In genomic region chr7:21044913-21045312, GRCh38 we compare ENCODE assay signal across 31 cellular contexts.
"Had no signal": no experiment of that assay in that cellular context is flagged by ENCODE, and none has a peak within 500 bp of the region (broad histone marks: within the 10 kb centered on the region; RNA-seq: fewer than 3 reads in every experiment).

No MANE protein-coding gene starts in this region.

- H3K27me3 Mint-ChIP-seq: activated CD4-positive, alpha-beta memory T cell treated with anti-CD3 and anti-CD28 coated beads, Interleukin-2, amount 10 ng/mL, durations not matched to agents 7 days and 5 days; activated CD8-positive, alpha-beta memory T cell treated with anti-CD3 and anti-CD28 coated beads, Interleukin-2, amount 10 ng/mL, durations not matched to agents 7 days and 5 days; activated naive CD4-positive, alpha-beta T cell treated with anti-CD3 and anti-CD28 coated beads, Interleukin-2, amount 50 U/mL, for 24 hours; activated naive CD8-positive, alpha-beta T cell treated with anti-CD3 and anti-CD28 coated beads, Interleukin-2, amount 10 ng/mL, durations not matched to agents 7 days and 5 days had no signal

- ATAC-seq: activated CD8-positive, alpha-beta memory T cell treated with anti-CD3 and anti-CD28 coated beads, Interleukin-2, amount 10 ng/mL, durations not matched to agents 7 days and 5 days; activated T-cell treated with anti-CD3 and anti-CD28 coated beads, Interleukin-2, amount 50 U/mL, for 72 hours; activated T-helper 17 cell treated with anti-CD3 and anti-CD28 coated beads, Interleukin-2, amount 50 U/mL, for 72 hours had no signal

- H3K4me2 ChIP-seq: KMS-11 had no signal

- H3K27ac ChIP-seq: ascending aorta, breast epithelium, KMS-11, WERI-Rb-1 had no signal

- H3K4me3 Mint-ChIP-seq: activated CD4-positive, alpha-beta memory T cell treated with anti-CD3 and anti-CD28 coated beads, Interleukin-2, amount 10 ng/mL, durations not matched to agents 7 days and 5 days; activated CD8-positive, alpha-beta memory T cell treated with anti-CD3 and anti-CD28 coated beads, Interleukin-2, amount 10 ng/mL, durations not matched to agents 7 days and 5 days; activated naive CD4-positive, alpha-beta T cell treated with anti-CD3 and anti-CD28 coated beads, Interleukin-2, amount 50 U/mL, for 24 hours; activated naive CD8-positive, alpha-beta T cell treated with anti-CD3 and anti-CD28 coated beads, Interleukin-2, amount 10 ng/mL, durations not matched to agents 7 days and 5 days; activated T-cell treated with anti-CD3 and anti-CD28 coated beads, Interleukin-2, amount 50 U/mL, for 72 hours; activated T-helper 17 cell treated with anti-CD3 and anti-CD28 coated beads, Interleukin-2, amount 50 U/mL, for 72 hours had no signal

- H3K4me1 ChIP-seq: ascending aorta, breast epithelium had no signal

- H3K4me3 ChIP-seq: ascending aorta, breast epithelium had no signal

- DNase-seq: activated CD4-positive, alpha-beta memory T cell treated with anti-CD3 and anti-CD28 coated beads, Interleukin-2, amount 10 ng/mL, durations not matched to agents 7 days and 5 days; activated CD4-positive, alpha-beta T cell treated with anti-CD3 and anti-CD28 coated beads for 1 hour; activated CD4-positive, alpha-beta T cell treated with anti-CD3 and anti-CD28 coated beads for 48 hours; activated CD4-positive, CD25-positive, alpha-beta regulatory T cell; activated CD8-positive, alpha-beta memory T cell treated with anti-CD3 and anti-CD28 coated beads for 24 hours; activated CD8-positive, alpha-beta memory T cell treated with anti-CD3 and anti-CD28 coated beads, Interleukin-2, amount 10 ng/mL, durations not matched to agents 7 days and 5 days; activated CD8-positive, alpha-beta memory T cell treated with anti-CD3 and anti-CD28 coated beads, Interleukin-2, amount 50 U/mL, for 48 hours; activated effector memory CD4-positive, alpha-beta T cell treated with anti-CD3 and anti-CD28 coated beads, Interleukin-2, amount 50 U/mL, for 16 hours; activated naive CD4-positive, alpha-beta T cell treated with Interleukin-2 at 50 U/mL for 16 hours; activated naive CD8-positive, alpha-beta T cell treated with anti-CD3 and anti-CD28 coated beads, Interleukin-2, amount 10 ng/mL, durations not matched to agents 7 days and 5 days; activated T-cell treated with anti-CD3 and anti-CD28 coated beads, Interleukin-2, amount 50 U/mL, for 72 hours; amygdala; MM.1S; MV-4-11; NCI-H1092; NCI-H1436 treated with DMSO at 0.1 percent for 48 hours; NCI-H1694 treated with DMSO at 0.1 percent for 48 hours; NCI-H2029; NCI-H2107; NCI-H2171; NCI-H510A; NK-92 treated with Interleukin-12 subunit alpha and Interleukin-12 subunit beta, amount 100 ng/mL, for 24 hours; Right ventricle myocardium superior; SW 1271; T1000; WERI-Rb-1 had no signal

- H3K36me3 Mint-ChIP-seq: activated CD8-positive, alpha-beta memory T cell treated with anti-CD3 and anti-CD28 coated beads, Interleukin-2, amount 10 ng/mL, durations not matched to agents 7 days and 5 days; activated naive CD4-positive, alpha-beta T cell treated with anti-CD3 and anti-CD28 coated beads, Interleukin-2, amount 50 U/mL, for 24 hours; activated naive CD8-positive, alpha-beta T cell treated with anti-CD3 and anti-CD28 coated beads, Interleukin-2, amount 10 ng/mL, durations not matched to agents 7 days and 5 days had no signal

- H3K9ac ChIP-seq: KMS-11 had no signal

- H3K9me3 ChIP-seq: ascending aorta, breast epithelium had no signal

- H3K27ac Mint-ChIP-seq: activated CD4-positive, alpha-beta memory T cell treated with anti-CD3 and anti-CD28 coated beads, Interleukin-2, amount 10 ng/mL, durations not matched to agents 7 days and 5 days; activated CD8-positive, alpha-beta memory T cell treated with anti-CD3 and anti-CD28 coated beads, Interleukin-2, amount 10 ng/mL, durations not matched to agents 7 days and 5 days; activated naive CD4-positive, alpha-beta T cell treated with anti-CD3 and anti-CD28 coated beads, Interleukin-2, amount 50 U/mL, for 24 hours; activated naive CD8-positive, alpha-beta T cell treated with anti-CD3 and anti-CD28 coated beads, Interleukin-2, amount 10 ng/mL, durations not matched to agents 7 days and 5 days; activated T-cell treated with anti-CD3 and anti-CD28 coated beads, Interleukin-2, amount 50 U/mL, for 72 hours; activated T-helper 17 cell treated with anti-CD3 and anti-CD28 coated beads, Interleukin-2, amount 50 U/mL, for 72 hours had no signal

- H3K27me3 ChIP-seq: ascending aorta, breast epithelium had no signal

- H3K4me1 Mint-ChIP-seq: activated CD4-positive, alpha-beta memory T cell treated with anti-CD3 and anti-CD28 coated beads, Interleukin-2, amount 10 ng/mL, durations not matched to agents 7 days and 5 days; activated CD8-positive, alpha-beta memory T cell treated with anti-CD3 and anti-CD28 coated beads, Interleukin-2, amount 10 ng/mL, durations not matched to agents 7 days and 5 days; activated naive CD4-positive, alpha-beta T cell treated with anti-CD3 and anti-CD28 coated beads, Interleukin-2, amount 50 U/mL, for 24 hours; activated naive CD8-positive, alpha-beta T cell treated with anti-CD3 and anti-CD28 coated beads, Interleukin-2, amount 10 ng/mL, durations not matched to agents 7 days and 5 days; activated T-helper 17 cell treated with anti-CD3 and anti-CD28 coated beads, Interleukin-2, amount 50 U/mL, for 72 hours had no signal

- H3K36me3 ChIP-seq: ascending aorta, breast epithelium, WERI-Rb-1 had no signal

- H3K9me3 Mint-ChIP-seq: activated CD4-positive, alpha-beta memory T cell treated with anti-CD3 and anti-CD28 coated beads, Interleukin-2, amount 10 ng/mL, durations not matched to agents 7 days and 5 days; activated naive CD4-positive, alpha-beta T cell treated with anti-CD3 and anti-CD28 coated beads, Interleukin-2, amount 50 U/mL, for 24 hours; activated naive CD8-positive, alpha-beta T cell treated with anti-CD3 and anti-CD28 coated beads, Interleukin-2, amount 10 ng/mL, durations not matched to agents 7 days and 5 days; activated T-helper 17 cell treated with anti-CD3 and anti-CD28 coated beads, Interleukin-2, amount 50 U/mL, for 72 hours had no signal
